In the genomic region with DNA sequence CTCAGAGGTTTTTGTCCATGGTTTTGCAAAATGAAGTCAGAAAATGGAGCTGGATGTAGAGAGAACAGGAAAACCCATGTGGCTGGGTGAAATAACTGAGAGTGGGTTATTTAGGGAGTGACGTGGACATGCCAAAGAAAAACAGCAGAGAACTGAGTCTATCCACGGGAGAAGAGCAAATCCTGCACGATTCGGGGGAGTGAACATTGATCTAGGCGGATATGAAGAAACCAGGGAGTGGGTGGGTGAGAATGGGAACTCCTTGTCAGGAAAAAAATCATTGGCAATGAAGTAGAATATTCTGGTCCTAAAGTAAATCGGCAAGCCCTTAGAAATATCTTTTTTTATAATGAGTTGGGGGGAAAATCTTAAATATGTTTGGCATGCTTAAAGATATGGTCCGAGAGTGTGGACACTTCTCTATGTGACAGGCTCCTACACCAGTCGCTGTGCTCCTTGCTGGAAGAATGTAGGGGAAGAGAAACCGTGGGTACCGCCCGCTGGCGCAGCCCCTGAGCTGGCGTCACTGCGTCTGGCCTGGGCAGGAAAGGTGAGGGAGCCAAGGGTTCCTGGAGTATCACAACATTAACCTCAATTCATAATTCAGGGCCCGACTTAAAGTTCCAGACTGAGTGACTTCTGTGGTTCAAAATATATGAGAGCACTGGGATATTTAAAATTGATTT, we compare ENCODE assay signal across 21 cellular contexts.
DNase-seq lines count a peak whose midpoint lies in the region; ATAC-seq and TF ChIP-seq lines count a peak whose summit lies in the region.
"Had no signal": no experiment of that assay in that cellular context is flagged by ENCODE, and none has a peak within 500 bp of the region (broad histone marks: within the 10 kb centered on the region; RNA-seq: fewer than 3 reads in every experiment).

No MANE protein-coding gene starts in this region.

- no peaks in the 10 kb centered on the region for H3K79me2 ChIP-seq in OCI-LY7 (ENCODE audit: insufficient read depth, low read depth, low read length)

- H3K4me3 ChIP-seq in skeletal muscle tissue (ENCODE audit: low read length in 3 of 3) (no peak overlapping the region), OCI-LY7 (ENCODE audit: low read depth, low read length, poor library complexity, severe bottlenecking) (no peak overlapping the region)
- H3K4me3 ChIP-seq: A549; BLaER1 treated with 17β-estradiol and CSF1 and Interleukin-3, amounts not matched to agents 10 nM and 100 nM; HAP-1 had no signal

- no peaks in the 10 kb centered on the region for H4K20me1 ChIP-seq in OCI-LY7 (ENCODE audit: insufficient read depth, low read length)
- H4K20me1 ChIP-seq: BLaER1 treated with 17β-estradiol and CSF1 and Interleukin-3, amounts not matched to agents 10 nM and 100 nM had no signal

- no peaks in the 10 kb centered on the region for H3K9me3 ChIP-seq in skeletal muscle tissue (ENCODE audit: control insufficient read depth in 3 of 3, low read length in 3 of 3)
- no peaks in the 10 kb centered on the region for H3K9me3 ChIP-seq in OCI-LY7 (ENCODE audit: low read length)
- H3K9me3 ChIP-seq: A549; BE2C; BLaER1 treated with 17β-estradiol and CSF1 and Interleukin-3, amounts not matched to agents 10 nM and 100 nM; Caco-2; HAP-1 had no signal

- TF ChIP-seq CTCF in progenitor cell of endocrine pancreas (IDR thresholded peaks at IDR 0.05; ENCODE audit: unreplicated experiment) (no peak), OCI-LY7 (conservative IDR thresholded peaks at IDR 0.05; ENCODE audit: low read length) (no peak)

- H3K4me3 Mint-ChIP-seq in dendritic cell treated with granulocyte-macrophage colony-stimulating factor and Interleukin-4, amounts not matched to agents 40 ng/mL and 50 ng/mL, for 4 days, result no peak overlapping the region
- H3K4me3 Mint-ChIP-seq in progenitor cell of endocrine pancreas (ENCODE audit: low read depth), result no peak overlapping the region
- H3K4me3 Mint-ChIP-seq: CD4-positive, CD25-positive, alpha-beta regulatory T cell; CD8-positive, alpha-beta T cell; HFFc6 had no signal

- H3K4me1 Mint-ChIP-seq in dendritic cell treated with granulocyte-macrophage colony-stimulating factor and Interleukin-4, amounts not matched to agents 40 ng/mL and 50 ng/mL, for 4 days (ENCODE audit: low read depth), result peaks cover 9% of the 10 kb centered on the region
- H3K4me1 Mint-ChIP-seq in progenitor cell of endocrine pancreas (ENCODE audit: low read depth), result no peaks in the 10 kb centered on the region

- H3K36me3 ChIP-seq in skeletal muscle tissue (ENCODE audit: control insufficient read depth in 3 of 3, insufficient read depth in 3 of 3, low read length in 3 of 3) (peaks cover 0 to 12% (median 10%) of the 10 kb centered on the region in 3 donors), OCI-LY7 (ENCODE audit: insufficient read depth, low read length) (no peaks in the 10 kb centered on the region)
- H3K36me3 ChIP-seq: BE2C; BLaER1 treated with 17β-estradiol and CSF1 and Interleukin-3, amounts not matched to agents 10 nM and 100 nM; HAP-1 had no signal

- peaks cover 1% of the 10 kb centered on the region for H3K27me3 Mint-ChIP-seq in dendritic cell treated with granulocyte-macrophage colony-stimulating factor and Interleukin-4, amounts not matched to agents 40 ng/mL and 50 ng/mL, for 4 days
- H3K27me3 Mint-ChIP-seq in progenitor cell of endocrine pancreas, result no peaks in the 10 kb centered on the region
- H3K27me3 Mint-ChIP-seq: CD4-positive, CD25-positive, alpha-beta regulatory T cell had no signal

- no peaks in the 10 kb centered on the region for H3K9me2 ChIP-seq in OCI-LY7 (ENCODE audit: insufficient read depth, low read length)

- H3K27me3 ChIP-seq in skeletal muscle tissue (ENCODE audit: control insufficient read depth in 3 of 3, insufficient read depth in 3 of 3, low read length in 3 of 3), result no peaks in the 10 kb centered on the region
- H3K27me3 ChIP-seq: BE2C; BLaER1 treated with 17β-estradiol and CSF1 and Interleukin-3, amounts not matched to agents 10 nM and 100 nM had no signal

- no TSS peak for BruUV-seq in OCI-LY7 (replicated peaks; lab: Mats Ljungman, UMichigan)

- CTCF ChIA-PET in OCI-LY7 (lab: Charles Lee; ENCODE audit: unreplicated experiment), result interaction anchor here (0.5 to 0.6 kb wide), 2 partner anchors 39 to 156 kb away, joined by 3 read pairs; no protein-coding TSS in a partner anchor

- H3K4me2 ChIP-seq in OCI-LY7 (ENCODE audit: low read length), result no peak overlapping the region
- H3K4me2 ChIP-seq: A549 had no signal

- DNase-seq in CD1c-positive myeloid dendritic cell (ENCODE audit: extremely low spot score) (peak; percentile 8), progenitor cell of endocrine pancreas (ENCODE audit: low spot score, unreplicated experiment) (no peak), OCI-LY7 (ENCODE audit: low spot score) (no peak), C1 segment of cervical spinal cord (lab: John Stamatoyannopoulos, UW) (no peak)
- DNase-seq in activated T-cell treated with anti-CD3 and anti-CD28 coated beads, Interleukin-2, amount 50 U/mL, for 48 hours, result no peak
- DNase-seq: 8988T; ACHN; BE2C; Caco-2; CD4-positive, CD25-positive, alpha-beta regulatory T cell; CD8-positive, alpha-beta T cell; DMS153; DND-41; GOT3; HFFc6 had no signal

- H3K4me1 ChIP-seq in skeletal muscle tissue (ENCODE audit: control insufficient read depth in 3 of 3, insufficient read depth in 3 of 3, low read length in 3 of 3), result peaks cover 19 to 59% (median 46%) of the 10 kb centered on the region in 3 donors
- H3K4me1 ChIP-seq in OCI-LY7 (ENCODE audit: insufficient read depth, low read length, poor library complexity, severe bottlenecking), result no peaks in the 10 kb centered on the region
- H3K4me1 ChIP-seq: A549, BE2C, Caco-2 had no signal

- POLR2A ChIA-PET in OCI-LY7 (lab: Charles Lee), result no interaction called here

- H3K27ac Mint-ChIP-seq in dendritic cell treated with granulocyte-macrophage colony-stimulating factor and Interleukin-4, amounts not matched to agents 40 ng/mL and 50 ng/mL, for 4 days, result peak overlapping the region; percentile 6
- H3K27ac Mint-ChIP-seq in progenitor cell of endocrine pancreas, result peak overlapping the region; percentile 53
- H3K27ac Mint-ChIP-seq: CD4-positive, CD25-positive, alpha-beta regulatory T cell; CD8-positive, alpha-beta T cell; HFFc6 had no signal

- intact Hi-C loops in dendritic cell treated with granulocyte-macrophage colony-stimulating factor and Interleukin-4, amounts not matched to agents 40 ng/mL and 50 ng/mL, for 4 days (cut with micrococcal nuclease), result no loop called here
- intact Hi-C loops in OCI-LY7 (cut with micrococcal nuclease; ENCODE audit: unreplicated experiment), result no loop called here

- no peak for ATAC-seq in GM18502 (IDR thresholded peaks at IDR 0.05; ENCODE audit: poor library complexity, unreplicated experiment)
- ATAC-seq: A549; CD8-positive, alpha-beta T cell had no signal

- H3K9ac ChIP-seq in skeletal muscle tissue (ENCODE audit: low read depth in 1 of 3, low read length in 3 of 3), result no peak overlapping the region
- H3K9ac ChIP-seq: BLaER1 treated with 17β-estradiol and CSF1 and Interleukin-3, amounts not matched to agents 10 nM and 100 nM had no signal

- H3K27ac ChIP-seq in skeletal muscle tissue (ENCODE audit: low read depth, low read length), result peak overlapping the region; percentile 87
- no peak overlapping the region for H3K27ac ChIP-seq in OCI-LY7 (ENCODE audit: low read depth, low read length, poor library complexity, severe bottlenecking)
- H3K27ac ChIP-seq: A549; BLaER1 treated with 17β-estradiol and CSF1 and Interleukin-3, amounts not matched to agents 10 nM and 100 nM had no signal

- H3K9me3 Mint-ChIP-seq in dendritic cell treated with granulocyte-macrophage colony-stimulating factor and Interleukin-4, amounts not matched to agents 40 ng/mL and 50 ng/mL, for 4 days, result no peaks in the 10 kb centered on the region
- no peaks in the 10 kb centered on the region for H3K9me3 Mint-ChIP-seq in progenitor cell of endocrine pancreas (ENCODE audit: low read depth)
- H3K9me3 Mint-ChIP-seq: CD4-positive, CD25-positive, alpha-beta regulatory T cell; CD8-positive, alpha-beta T cell; HFFc6 had no signal

- H3K36me3 Mint-ChIP-seq in dendritic cell treated with granulocyte-macrophage colony-stimulating factor and Interleukin-4, amounts not matched to agents 40 ng/mL and 50 ng/mL, for 4 days (ENCODE audit: low read depth), result peaks cover 7% of the 10 kb centered on the region
- peaks cover 1% of the 10 kb centered on the region for H3K36me3 Mint-ChIP-seq in progenitor cell of endocrine pancreas (ENCODE audit: insufficient read depth)

- no peak overlapping the region for H2AFZ ChIP-seq in OCI-LY7 (ENCODE audit: low read length)
